In the genomic region with DNA sequence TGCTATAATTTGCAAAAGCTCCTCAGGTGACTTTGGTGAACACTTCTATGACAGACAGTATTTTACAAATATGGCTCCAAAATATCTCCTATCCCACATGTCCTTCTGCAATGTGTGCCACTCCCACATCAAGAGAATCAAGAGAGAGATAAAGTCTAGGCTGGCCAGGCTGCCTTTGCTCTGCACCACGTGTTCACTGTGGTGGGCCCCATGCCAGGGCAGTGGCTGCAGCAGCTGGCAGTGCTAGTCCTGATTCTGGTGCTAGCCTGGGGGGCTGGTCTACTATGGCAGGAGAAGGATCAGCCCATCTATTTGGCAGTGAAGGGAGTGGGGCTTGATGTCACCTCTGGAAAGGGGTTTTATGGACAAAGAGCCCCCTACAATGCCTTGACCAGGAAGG, we compare ENCODE assay signal across 11 cellular contexts.
"Had no signal": no experiment of that assay in that cellular context is flagged by ENCODE, and none has a peak within 500 bp of the region (broad histone marks: within the 10 kb centered on the region; RNA-seq: fewer than 3 reads in every experiment).

No MANE protein-coding gene starts in this region.

- DNase-seq: activated B cell treated with CpG ODN at 0.5 μM for 24 hours; activated CD4-positive, alpha-beta T cell treated with anti-CD3 and anti-CD28 coated beads, Interleukin-2, amount 10 ng/mL, durations not matched to agents 7 days and 5 days; activated naive CD4-positive, alpha-beta T cell treated with anti-CD3 and anti-CD28 coated beads, Interleukin-2, amount 10 ng/mL, durations not matched to agents 7 days and 5 days; islet precursor cell; left ventricle myocardium superior; mesenchymal stem cell; T-helper 9 cell had no signal

- H3K4me3 Mint-ChIP-seq: activated B cell treated with CpG ODN at 0.5 μM for 24 hours; activated CD4-positive, alpha-beta T cell treated with anti-CD3 and anti-CD28 coated beads, Interleukin-2, amount 10 ng/mL, durations not matched to agents 7 days and 5 days; activated naive CD4-positive, alpha-beta T cell treated with anti-CD3 and anti-CD28 coated beads, Interleukin-2, amount 10 ng/mL, durations not matched to agents 7 days and 5 days; type B pancreatic cell had no signal

- H3K27me3 Mint-ChIP-seq: activated B cell treated with CpG ODN at 0.5 μM for 24 hours; activated naive CD4-positive, alpha-beta T cell treated with anti-CD3 and anti-CD28 coated beads, Interleukin-2, amount 10 ng/mL, durations not matched to agents 7 days and 5 days; type B pancreatic cell had no signal

- H3K27me3 ChIP-seq: gastrocnemius medialis had no signal

- H3K9me3 ChIP-seq: gastrocnemius medialis had no signal

- H3K36me3 ChIP-seq: gastrocnemius medialis had no signal

- H3K27ac Mint-ChIP-seq: activated B cell treated with CpG ODN at 0.5 μM for 24 hours; activated CD4-positive, alpha-beta T cell treated with anti-CD3 and anti-CD28 coated beads, Interleukin-2, amount 10 ng/mL, durations not matched to agents 7 days and 5 days; activated naive CD4-positive, alpha-beta T cell treated with anti-CD3 and anti-CD28 coated beads, Interleukin-2, amount 10 ng/mL, durations not matched to agents 7 days and 5 days; activated T-helper 2 cell treated with anti-CD3 and anti-CD28 coated beads, Interferon-gamma antibody, Interleukin-2, Interleukin-4, amounts not matched to agents 10 μg/mL and 5 μg/mL and 100 μg/mL, durations not matched to agents 14 hours and 24 hours and 36 hours; type B pancreatic cell had no signal

- ATAC-seq: gastrocnemius medialis, left ventricle myocardium superior had no signal

- H3K4me3 ChIP-seq: gastrocnemius medialis, skin epidermis had no signal

- H3K27ac ChIP-seq: skin epidermis had no signal

- H3K36me3 Mint-ChIP-seq: activated naive CD4-positive, alpha-beta T cell treated with anti-CD3 and anti-CD28 coated beads, Interleukin-2, amount 10 ng/mL, durations not matched to agents 7 days and 5 days; type B pancreatic cell had no signal
